Comparison of ENCODE assay signal across 8 cellular contexts in genomic region chr14:58151264-58151700, GRCh38. TPM values are rescaled to one million over a fixed set of nuclear protein-coding genes. Genes with fewer than 3 reads are reported as not detected.
DNase-seq lines count a peak whose midpoint lies in the region; FAIRE-seq and TF ChIP-seq lines count a peak whose summit lies in the region.

No MANE protein-coding gene starts in this region.

- H3K27ac ChIP-seq in MM.1S (ENCODE audit: low read length), result no peak overlapping the region
- no peak overlapping the region for H3K27ac ChIP-seq in colonic mucosa
- peak overlapping the region; percentile 19 for H3K27ac ChIP-seq in mesendoderm (ENCODE audit: low read depth, low read length)

- DNase-seq in GM12891 (ENCODE audit: insufficient read length, low spot score) (no peak), MM.1S (no peak), colonic mucosa (no peak), mesendoderm (peak; percentile 58), urothelium cell line (ENCODE audit: low spot score) (peak; percentile 32), MV-4-11 (lab: John Stamatoyannopoulos, UW) (no peak), globus pallidus (ENCODE audit: low spot score) (no peak), GM19240 (ENCODE audit: insufficient read length, low spot score) (no peak)

- no peak overlapping the region for H2BK15ac ChIP-seq in mesendoderm (replicated peaks; ENCODE audit: low read depth)

- H4K8ac ChIP-seq in mesendoderm (ENCODE audit: low read depth, low read length), result no peak overlapping the region

- H2AK5ac ChIP-seq in mesendoderm (ENCODE audit: low read length), result no peak overlapping the region

- H3K27me3 ChIP-seq in MM.1S (replicated peaks; ENCODE audit: insufficient read depth, low read length) (no peaks in the 10 kb centered on the region), colonic mucosa (peaks cover 23% of the 10 kb centered on the region), mesendoderm (ENCODE audit: insufficient read depth, low read length, poor library complexity) (peaks cover 4% of the 10 kb centered on the region)

- no CpG with 5 or more reads among the region's 22 CpGs for WGBS in mesendoderm (ENCODE audit: extremely low coverage, insufficient coverage, low lambda C conversion rate)

- H4K5ac ChIP-seq in mesendoderm (ENCODE audit: low read length), result no peak overlapping the region

- H3K36me3 ChIP-seq in MM.1S (replicated peaks; ENCODE audit: insufficient read depth, low read length), result no peaks in the 10 kb centered on the region
- H3K36me3 ChIP-seq in colonic mucosa, result no peaks in the 10 kb centered on the region
- no peaks in the 10 kb centered on the region for H3K36me3 ChIP-seq in mesendoderm (ENCODE audit: control insufficient read depth, insufficient read depth, low read length)

- peak overlapping the region; percentile 72 for H3K23ac ChIP-seq in mesendoderm (ENCODE audit: low read length)

- intact Hi-C loops in colonic mucosa (cut with DNase I), result no loop called here

- no peak overlapping the region for H3K4ac ChIP-seq in mesendoderm (ENCODE audit: low read depth, low read length)

- peak overlapping the region; percentile 91 for H3K18ac ChIP-seq in mesendoderm (ENCODE audit: low read length)

- H4K20me1 ChIP-seq in MM.1S (ENCODE audit: insufficient read depth, low read length), result no peaks in the 10 kb centered on the region

- H3K4me2 ChIP-seq in MM.1S (ENCODE audit: low read depth, low read length) (peak overlapping the region; percentile 88), mesendoderm (ENCODE audit: low read length) (peak overlapping the region; percentile 96)

- TF ChIP-seq CTCF in MM.1S (IDR thresholded peaks at IDR 0.05; ENCODE audit: low read length), result no peak
- no peak for TF ChIP-seq CTCF in colonic mucosa (IDR thresholded peaks at IDR 0.05)

- H3K79me1 ChIP-seq in mesendoderm (ENCODE audit: low read length), result no peaks in the 10 kb centered on the region

- H3K9me2 ChIP-seq in MM.1S (replicated peaks; ENCODE audit: insufficient read depth, low read length), result no peaks in the 10 kb centered on the region

- no peaks in the 10 kb centered on the region for H3K79me2 ChIP-seq in MM.1S (ENCODE audit: low read length)
- no peaks in the 10 kb centered on the region for H3K79me2 ChIP-seq in mesendoderm (ENCODE audit: control insufficient read depth, insufficient read depth, low read length)

- peak overlapping the region; percentile 65 for H2AFZ ChIP-seq in MM.1S (ENCODE audit: low read length)

- H3F3A ChIP-seq in MM.1S (ENCODE audit: insufficient read depth, low read length), result no peaks in the 10 kb centered on the region

- FAIRE-seq in GM12891 (lab: Jason Lieb, UNC), result peak; percentile 9
- FAIRE-seq in urothelium cell line (lab: Jason Lieb, UNC), result peak; percentile 86

- no peak for TF ChIP-seq POLR2A in GM12891 (IDR thresholded peaks at IDR 0.05; ENCODE audit: low read depth, low read length)

- H3K9ac ChIP-seq in MM.1S (ENCODE audit: low read length) (no peak overlapping the region), colonic mucosa (ENCODE audit: low read depth in 2 of 2, low read length in 2 of 2) (peak overlapping the region; percentile 51 to 60), mesendoderm (ENCODE audit: low read length) (peak overlapping the region; percentile 91)

- H3K4me3 ChIP-seq in MM.1S (ENCODE audit: low read length) (peak overlapping the region; percentile 65), colonic mucosa (peak overlapping the region; percentile 89), mesendoderm (ENCODE audit: low read length) (peak overlapping the region; percentile 37)

- H2BK120ac ChIP-seq in mesendoderm (ENCODE audit: low read depth, low read length), result no peak overlapping the region

- H3K4me1 ChIP-seq in MM.1S (ENCODE audit: low read length) (peaks cover 3% of the 10 kb centered on the region; the same call in 1 of the 2 replicates), colonic mucosa (no peaks in the 10 kb centered on the region), mesendoderm (ENCODE audit: control insufficient read depth, low read depth, low read length) (peaks cover 12% of the 10 kb centered on the region)

- H2BK5ac ChIP-seq in mesendoderm (ENCODE audit: low read length), result no peak overlapping the region

- peak overlapping the region; percentile 96 for H3K56ac ChIP-seq in mesendoderm (ENCODE audit: low read length)

- H3K9me3 ChIP-seq in MM.1S (replicated peaks; ENCODE audit: insufficient read depth, low read length) (no peaks in the 10 kb centered on the region), colonic mucosa (no peaks in the 10 kb centered on the region)

TF ChIP-seq in GM12891, 5 proteins besides CTCF, POLR2A, EP300 and RAD21:
- TF ChIP-seq POU2F2 (IDR thresholded peaks at IDR 0.05; ENCODE audit: low read depth, low read length), result no peak
- TF ChIP-seq SPI1 (IDR thresholded peaks at IDR 0.05; ENCODE audit: low read depth, low read length), result no peak
- no peak for TF ChIP-seq POLR2AphosphoS5 (IDR thresholded peaks at IDR 0.05; ENCODE audit: low read depth, low read length)
- no peak for TF ChIP-seq TAF1 (IDR thresholded peaks at IDR 0.05; ENCODE audit: low read depth, low read length)
- TF ChIP-seq PAX5 (IDR thresholded peaks at IDR 0.05; ENCODE audit: insufficient read depth, low read length, severe bottlenecking), result no peak

RNA-seq across cellular contexts. Expression of gene ARMH4, which starts 0.7 kb away (rescaled TPM):
- polyA plus RNA-seq in GM12891 (2012; ENCODE audit: low read depth, missing spikeins), result not detected
- 1 to 10 TPM in 1 of 2 donors, under 1 TPM in 1; 0.57 to 2.8 TPM for total RNA-seq in colonic mucosa
- 3.8 TPM for polyA plus RNA-seq in mesendoderm (2013, experiment 1 of 2)
- polyA plus RNA-seq in mesendoderm (2013, experiment 2 of 2), result 3.5 TPM

RNA-seq across cellular contexts. Expression of gene ACTR10, which starts 48.7 kb away (rescaled TPM):
- polyA plus RNA-seq in GM12891 (2012; ENCODE audit: low read depth, missing spikeins), result 24.6 TPM
- total RNA-seq in colonic mucosa, result 10 to 100 TPM; 45.9 to 61.4 TPM
- polyA plus RNA-seq in mesendoderm (2013, experiment 1 of 2), result 28.2 TPM
- 26.4 TPM for polyA plus RNA-seq in mesendoderm (2013, experiment 2 of 2)

Comparison
In these comparisons a context has a peak if more than half of its experiments do, and no peak if none do; other contexts are left out.
1. DNase-seq: peak in mesendoderm (single experiment) and urothelium cell line (single experiment); none in GM12891 (single experiment), MM.1S (single experiment), colonic mucosa (single experiment), MV-4-11 (single experiment), globus pallidus (single experiment) and GM19240 (single experiment).
2. H3K4me3 ChIP-seq: peak in every context shown above with its lines; median percentile 89 in colonic mucosa; 65 in MM.1S; 37 in mesendoderm.